ENCODE assay signal across 8 cellular contexts in genomic region chr6:53306819-53307347, GRCh38. TPM values are rescaled to one million over a fixed set of nuclear protein-coding genes. Genes with fewer than 3 reads are reported as not detected.
DNase-seq lines count a peak whose midpoint lies in the region; ATAC-seq, FAIRE-seq and TF ChIP-seq lines count a peak whose summit lies in the region.

No MANE protein-coding gene starts in this region.

- peaks cover 70% of the 10 kb centered on the region for H3K79me2 ChIP-seq in endothelial cell of umbilical vein (ENCODE audit: control insufficient read depth, insufficient read depth, low read length)

- FAIRE-seq in GM18507 (lab: Jason Lieb, UNC) (peak; percentile 67), endothelial cell of umbilical vein (lab: Jason Lieb, UNC) (peak; percentile 69)

- H3K4me3 ChIP-seq in endothelial cell of umbilical vein (replicated peaks in 1 of 3; ENCODE audit: insufficient read depth in 1 of 3, low read depth in 1 of 3, low read length in 3 of 3), result no peak overlapping the region
- H3K4me3 ChIP-seq in transverse colon, result no peak overlapping the region

- POLR2A ChIA-PET in endothelial cell of umbilical vein (lab: Charles Lee), result no interaction called here

- no peak overlapping the region for H2AFZ ChIP-seq in endothelial cell of umbilical vein (ENCODE audit: low read depth, low read length)

- peaks cover 43% of the 10 kb centered on the region for H3K4me1 ChIP-seq in endothelial cell of umbilical vein (ENCODE audit: control insufficient read depth, extremely low read depth, insufficient read depth, low read length)
- peaks cover 0 to 56% (median 12%) of the 10 kb centered on the region in 4 donors for H3K4me1 ChIP-seq in transverse colon

- CTCF ChIA-PET in endothelial cell of umbilical vein (lab: Charles Lee), result interaction anchor here (0.6 to 1.0 kb wide), 2 partner anchors 11 to 65 kb away, joined by 3 read pairs; no protein-coding TSS in a partner anchor

- TF ChIP-seq POLR2A in endothelial cell of umbilical vein (IDR thresholded peaks at IDR 0.05; ENCODE audit: low read depth, low read length) (no peak), transverse colon (IDR thresholded peaks at IDR 0.05) (no peak)

- no peak overlapping the region for H3K9ac ChIP-seq in endothelial cell of umbilical vein (replicated peaks; ENCODE audit: extremely low read depth, insufficient read depth, low read length)

- no peaks in the 10 kb centered on the region for H3K9me1 ChIP-seq in endothelial cell of umbilical vein (replicated peaks; ENCODE audit: control insufficient read depth, extremely low read depth, insufficient read depth, low read length)

- H3K27me3 ChIP-seq in endothelial cell of umbilical vein (ENCODE audit: control insufficient read depth in 2 of 2, insufficient read depth in 2 of 2, low read length in 2 of 2) (no peaks in the 10 kb centered on the region), transverse colon (no peaks in the 10 kb centered on the region)

- TF ChIP-seq CTCF in endothelial cell of umbilical vein (IDR thresholded peaks at IDR 0.05; ENCODE audit: extremely low read depth in 1 of 2, insufficient read depth in 1 of 2, low read depth in 1 of 2, low read length in 2 of 2) (no peak), transverse colon (IDR thresholded peaks at IDR 0.05) (no peak)

- H3K36me3 ChIP-seq in endothelial cell of umbilical vein (ENCODE audit: control insufficient read depth in 2 of 2, extremely low read depth in 1 of 2, insufficient read depth in 2 of 2, low read length in 2 of 2) (no peaks in the 10 kb centered on the region), transverse colon (no peaks in the 10 kb centered on the region)

- no peak for TF ChIP-seq EP300 in transverse colon (IDR thresholded peaks at IDR 0.05; ENCODE audit: low read depth)

- DNase-seq in GM18507 (ENCODE audit: extremely low spot score, insufficient read length, low read depth) (peak; percentile 23), M059J (ENCODE audit: low read depth) (peak; percentile 87), endothelial cell of umbilical vein (ENCODE audit: low read depth, low spot score) (peak; percentile 30), middle frontal gyrus (ENCODE audit: extremely low spot score, low spot score) (no peak), ureter (ENCODE audit: low spot score) (no peak), transverse colon (no peak), OCI-M1 (lab: John Stamatoyannopoulos, UW) (no peak)

- WGBS in transverse colon (ENCODE audit: low coverage in 1 of 2), 2 donors, result 29 to 58% methylated on average over 1 of the region's 1 CpG

- ATAC-seq in GM21786 (IDR thresholded peaks at IDR 0.05; ENCODE audit: unreplicated experiment), result peak; percentile 68

- in situ Hi-C loops in transverse colon (cut with MboI; ENCODE audit: low pct_ligation_motif_present in 1 of 4, low pct_unique_long_range_greater_than_20kb in 1 of 4, low sequenced_read_pairs in 3 of 4), result no loop called here

- dilution Hi-C loops in endothelial cell of umbilical vein (cut with MboI; ENCODE audit: extremely low pct_ligation_motif_present, low sequenced_read_pairs), result no loop called here

- H3K27ac ChIP-seq in endothelial cell of umbilical vein (ENCODE audit: insufficient read depth, low read depth, low read length), result peak overlapping the region; percentile 22
- H3K27ac ChIP-seq in transverse colon, result no peak overlapping the region

- no peaks in the 10 kb centered on the region for H4K20me1 ChIP-seq in endothelial cell of umbilical vein (replicated peaks; ENCODE audit: control insufficient read depth, extremely low read depth, insufficient read depth, low read length)

- BruUV-seq in endothelial cell of umbilical vein (replicated peaks; lab: Mats Ljungman, UMichigan), result no TSS peak

- no peak overlapping the region for H3K4me2 ChIP-seq in endothelial cell of umbilical vein (ENCODE audit: insufficient read depth, low read length)

- intact Hi-C loops in endothelial cell of umbilical vein (cut with micrococcal nuclease), result loop anchor here (10.0 kb wide), 1 partner anchor 238 kb away; the partner anchor contains the start of gene GCLC
- intact Hi-C loops in transverse colon (cut with DNase I; ENCODE audit: low total_unique reads), result no loop called here

- no peaks in the 10 kb centered on the region for H3K9me3 ChIP-seq in endothelial cell of umbilical vein (replicated peaks; ENCODE audit: control insufficient read depth, insufficient read depth, low read length)
- H3K9me3 ChIP-seq in transverse colon, result no peaks in the 10 kb centered on the region

TF ChIP-seq in endothelial cell of umbilical vein, 7 proteins besides CTCF, POLR2A, EP300 and RAD21:
- TF ChIP-seq JUN (IDR thresholded peaks at IDR 0.05; ENCODE audit: borderline replicate concordance, insufficient read depth, insufficient read length, low read depth), result no peak
- peak; percentile 44 for TF ChIP-seq FOS (IDR thresholded peaks at IDR 0.05; ENCODE audit: borderline replicate concordance, insufficient read depth, low read length)
TF ChIP-seq in endothelial cell of umbilical vein: peak in this region for 1.

RNA-seq across cellular contexts. Expression of gene ELOVL5, which starts 41.9 kb away (rescaled TPM):
- total RNA-seq in M059J (2014; rRNA removed; shearing (Covaris generic)), result 149 and 190 TPM in 2 replicates
- 140 and 149 TPM in 2 replicates for total RNA-seq in endothelial cell of umbilical vein
- 83.6 and 85.9 TPM in 2 replicates for polyA plus RNA-seq in endothelial cell of umbilical vein
- 71.9 and 72.9 TPM in 2 replicates for polyA plus RNA-seq in endothelial cell of umbilical vein (2011; cell fraction: cytosol; rRNA removed)
- 147 and 171 TPM in 2 replicates for polyA plus RNA-seq in endothelial cell of umbilical vein (2011; cell fraction: nucleus; rRNA removed)
- 99.6 and 127 TPM in 2 replicates for polyA plus RNA-seq in endothelial cell of umbilical vein (2012)
- 219 and 237 TPM in 2 replicates for polyA minus RNA-seq in endothelial cell of umbilical vein
- 68.2 TPM for polyA minus RNA-seq in endothelial cell of umbilical vein (2011; cell fraction: cytosol; rRNA and poly(A)+ RNA removed)
- 105 and 133 TPM in 2 replicates for polyA minus RNA-seq in endothelial cell of umbilical vein (2011; cell fraction: nucleus; rRNA and poly(A)+ RNA removed)
- 64.5 TPM for total RNA-seq in ureter
- total RNA-seq in transverse colon, result 10 to 100 TPM; 14.3 to 63.1 (median 29.2) TPM

Comparison
In these comparisons a context has a peak if more than half of its experiments do, and no peak if none do; other contexts are left out.
1. DNase-seq: peak in GM18507 (single experiment), M059J (single experiment) and endothelial cell of umbilical vein (single experiment); none in middle frontal gyrus (single experiment), ureter (single experiment), transverse colon (single experiment) and OCI-M1 (single experiment).